Comparison of ENCODE assay signal across 1 cellular context in genomic region chr14:77469041-77469440, GRCh38.
TF ChIP-seq lines count a peak whose summit lies in the region.

No MANE protein-coding gene starts in this region.

TF ChIP-seq in GM23338, 12 proteins besides CTCF, POLR2A, EP300 and RAD21 (continued from another document):
- TF ChIP-seq ZNF462 (CRISPR knock-in tag; IDR thresholded peaks at IDR 0.05) (no peak), ZNF331 (CRISPR knock-in tag; IDR thresholded peaks at IDR 0.05; ENCODE audit: low read depth) (no peak), CREB1 (CRISPR knock-in tag; IDR thresholded peaks at IDR 0.05; ENCODE audit: low read depth) (no peak), POLR2AphosphoS5 (IDR thresholded peaks at IDR 0.05; ENCODE audit: low read depth) (no peak), NANOG (IDR thresholded peaks at IDR 0.05; ENCODE audit: borderline replicate concordance) (no peak), EZH2phosphoT487 (IDR thresholded peaks at IDR 0.05; ENCODE audit: unreplicated experiment) (no peak), EZH2 (IDR thresholded peaks at IDR 0.05; ENCODE audit: low read depth, unreplicated experiment) (no peak), STAT1 (IDR thresholded peaks at IDR 0.05; ENCODE audit: unreplicated experiment) (no peak), JUNB (IDR thresholded peaks at IDR 0.05; ENCODE audit: unreplicated experiment) (no peak), ZNF114 (CRISPR knock-in tag; IDR thresholded peaks at IDR 0.05) (no peak)
